In the genomic region with DNA sequence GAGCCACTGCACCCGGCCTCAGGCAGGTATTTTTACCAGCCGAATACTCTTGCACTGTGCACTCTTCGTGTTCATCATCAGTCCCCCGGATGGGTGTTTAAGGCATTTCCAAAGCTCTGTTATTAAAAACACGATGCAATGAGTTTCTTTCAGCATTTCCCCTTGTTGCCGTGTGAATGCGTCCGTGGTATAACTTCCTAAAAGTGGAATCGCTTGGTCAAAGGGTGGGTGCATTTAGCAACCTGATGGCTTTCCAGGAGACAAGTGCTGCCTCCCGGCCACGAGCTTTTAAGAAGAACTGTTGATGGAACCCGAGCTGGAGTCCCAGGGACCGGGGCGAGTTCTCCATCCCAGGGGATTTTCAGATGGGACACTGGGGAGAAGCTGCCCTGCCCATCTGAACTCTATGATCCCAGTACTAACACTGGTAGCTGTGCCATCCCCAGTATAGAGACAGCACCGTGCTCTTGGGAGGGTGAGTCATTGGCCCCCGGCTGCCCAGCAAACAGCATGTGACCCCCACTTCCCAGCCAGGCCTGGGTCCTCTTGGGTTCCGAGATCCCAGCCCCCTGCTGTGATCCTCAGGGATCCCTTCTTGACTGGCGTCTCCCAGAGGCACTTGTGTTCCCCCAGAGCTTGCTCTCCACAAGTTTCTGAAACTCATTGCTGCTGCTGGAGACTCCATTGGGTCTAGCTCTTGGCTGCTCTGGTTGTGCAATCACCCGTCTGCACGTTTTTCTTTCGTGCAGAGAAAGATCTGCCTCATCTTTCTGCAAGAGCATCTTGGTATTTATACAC, we compare ENCODE assay signal across 13 cellular contexts.
DNase-seq lines count a peak whose midpoint lies in the region; TF ChIP-seq lines count a peak whose summit lies in the region.
"Had no signal": no experiment of that assay in that cellular context is flagged by ENCODE, and none has a peak within 500 bp of the region (broad histone marks: within the 10 kb centered on the region; RNA-seq: fewer than 3 reads in every experiment).

No MANE protein-coding gene starts in this region.

- H3K27me3 ChIP-seq in neural progenitor cell (no peaks in the 10 kb centered on the region), A673 (replicated peaks; ENCODE audit: insufficient read depth, low read depth, low read length, poor library complexity) (no peaks in the 10 kb centered on the region)
- H3K27me3 ChIP-seq: right atrium auricular region had no signal

- H3K4me1 ChIP-seq in neural progenitor cell (peaks cover 7% of the 10 kb centered on the region), A673 (ENCODE audit: insufficient read depth, low read length, poor library complexity, severe bottlenecking) (peaks cover 19% of the 10 kb centered on the region)

- no peak overlapping the region for H3K4me2 ChIP-seq in neural progenitor cell
- H3K4me2 ChIP-seq: PC-9 had no signal

- H3K36me3 Mint-ChIP-seq in dendritic cell treated with granulocyte-macrophage colony-stimulating factor and Interleukin-4, amounts not matched to agents 40 ng/mL and 50 ng/mL, for 4 days (ENCODE audit: low read depth), result no peaks in the 10 kb centered on the region
- no peaks in the 10 kb centered on the region for H3K36me3 Mint-ChIP-seq in neural progenitor cell
- H3K36me3 Mint-ChIP-seq in activated T-helper 1 cell treated with anti-CD3 and anti-CD28 coated beads, Interleukin-12 subunit alpha, Interleukin-12 subunit beta, Interleukin-2, Interleukin-4 antibody, amounts not matched to agents 30 ng/mL and 10 ng/mL and 1 ng/mL, durations not matched to agents 14 hours and 24 hours and 36 hours (ENCODE audit: low read depth), result no peaks in the 10 kb centered on the region
- H3K36me3 Mint-ChIP-seq: activated naive CD8-positive, alpha-beta T cell; CD8-positive, alpha-beta memory T cell had no signal

- no peaks in the 10 kb centered on the region for H3K36me3 ChIP-seq in neural progenitor cell
- H3K36me3 ChIP-seq in A673 (ENCODE audit: insufficient read depth, low read length, poor library complexity, severe bottlenecking), result no peaks in the 10 kb centered on the region
- H3K36me3 ChIP-seq: right atrium auricular region had no signal

- no peak overlapping the region for H3K9ac ChIP-seq in neural progenitor cell

- no TSS peak for BruUV-seq in A673 (replicated peaks; lab: Mats Ljungman, UMichigan)

- CTCF ChIA-PET in A673 (lab: Charles Lee), result no interaction called here

- no peaks in the 10 kb centered on the region for H4K20me1 ChIP-seq in neural progenitor cell (ENCODE audit: low read depth)

- H3K4me3 Mint-ChIP-seq in dendritic cell treated with granulocyte-macrophage colony-stimulating factor and Interleukin-4, amounts not matched to agents 40 ng/mL and 50 ng/mL, for 4 days, result peak overlapping the region; percentile 20
- H3K4me3 Mint-ChIP-seq in neural progenitor cell, result no peak overlapping the region
- H3K4me3 Mint-ChIP-seq in activated T-helper 1 cell treated with anti-CD3 and anti-CD28 coated beads, Interleukin-12 subunit alpha, Interleukin-12 subunit beta, Interleukin-2, Interleukin-4 antibody, amounts not matched to agents 30 ng/mL and 10 ng/mL and 1 ng/mL, durations not matched to agents 14 hours and 24 hours and 36 hours, result no peak overlapping the region

- H3K9me3 Mint-ChIP-seq in dendritic cell treated with granulocyte-macrophage colony-stimulating factor and Interleukin-4, amounts not matched to agents 40 ng/mL and 50 ng/mL, for 4 days, result no peaks in the 10 kb centered on the region
- no peaks in the 10 kb centered on the region for H3K9me3 Mint-ChIP-seq in neural progenitor cell
- H3K9me3 Mint-ChIP-seq in activated T-helper 1 cell treated with anti-CD3 and anti-CD28 coated beads, Interleukin-12 subunit alpha, Interleukin-12 subunit beta, Interleukin-2, Interleukin-4 antibody, amounts not matched to agents 30 ng/mL and 10 ng/mL and 1 ng/mL, durations not matched to agents 14 hours and 24 hours and 36 hours, result no peaks in the 10 kb centered on the region
- H3K9me3 Mint-ChIP-seq: CD8-positive, alpha-beta memory T cell had no signal

- H3K9me3 ChIP-seq in neural progenitor cell (ENCODE audit: low read depth) (no peaks in the 10 kb centered on the region), A673 (ENCODE audit: low read depth, low read length, poor library complexity, severe bottlenecking) (no peaks in the 10 kb centered on the region)
- H3K9me3 ChIP-seq: right atrium auricular region had no signal

- peak overlapping the region; percentile 86 for H3K27ac Mint-ChIP-seq in dendritic cell treated with granulocyte-macrophage colony-stimulating factor and Interleukin-4, amounts not matched to agents 40 ng/mL and 50 ng/mL, for 4 days
- peak overlapping the region; percentile 60 for H3K27ac Mint-ChIP-seq in neural progenitor cell
- no peak overlapping the region for H3K27ac Mint-ChIP-seq in activated T-helper 1 cell treated with anti-CD3 and anti-CD28 coated beads, Interleukin-12 subunit alpha, Interleukin-12 subunit beta, Interleukin-2, Interleukin-4 antibody, amounts not matched to agents 30 ng/mL and 10 ng/mL and 1 ng/mL, durations not matched to agents 14 hours and 24 hours and 36 hours
- H3K27ac Mint-ChIP-seq: activated naive CD8-positive, alpha-beta T cell had no signal

- no peaks in the 10 kb centered on the region for H3K79me2 ChIP-seq in neural progenitor cell (ENCODE audit: low read depth)

- POLR2A ChIA-PET in A673 (lab: Charles Lee; ENCODE audit: low non-redundant PET), result no interaction called here

- H3F3A ChIP-seq in neural progenitor cell (ENCODE audit: low read depth), result peaks cover 27% of the 10 kb centered on the region

- DNase-seq in CD1c-positive myeloid dendritic cell (ENCODE audit: extremely low spot score) (peak; percentile 87), MV-4-11 (lab: John Stamatoyannopoulos, UW) (peak; percentile 84), neural progenitor cell (ENCODE audit: low spot score) (no peak), NCI-H226 (no peak), A673 (ENCODE audit: low spot score) (no peak), glomerular visceral epithelial cell (ENCODE audit: extremely low spot score) (no peak)
- DNase-seq in activated T-helper 1 cell treated with anti-CD3 and anti-CD28 coated beads, Interleukin-12 subunit alpha, Interleukin-12 subunit beta, Interleukin-2, Interleukin-4 antibody, amounts not matched to agents 30 ng/mL and 10 ng/mL and 1 ng/mL, durations not matched to agents 14 hours and 24 hours and 36 hours (ENCODE audit: low spot score), result no peak
- DNase-seq: CD8-positive, alpha-beta memory T cell; NCI-H2227 treated with DMSO at 0.1 percent for 48 hours; PC-9 had no signal

- TF ChIP-seq CTCF in neural progenitor cell (IDR thresholded peaks at IDR 0.05), result no peak
- TF ChIP-seq CTCF in A673 (conservative IDR thresholded peaks at IDR 0.05; ENCODE audit: low read depth, low read length), result no peak

- H3K4me3 ChIP-seq in neural progenitor cell, result no peak overlapping the region
- H3K4me3 ChIP-seq in A673 (ENCODE audit: low read depth, low read length, poor library complexity, severe bottlenecking), result no peak overlapping the region
- H3K4me3 ChIP-seq: PC-9, right atrium auricular region had no signal

- H2AFZ ChIP-seq in neural progenitor cell (replicated peaks), result no peak overlapping the region
- H2AFZ ChIP-seq: PC-9 had no signal

- intact Hi-C loops in dendritic cell treated with granulocyte-macrophage colony-stimulating factor and Interleukin-4, amounts not matched to agents 40 ng/mL and 50 ng/mL, for 4 days (cut with micrococcal nuclease), result no loop called here
- intact Hi-C loops in activated T-helper 1 cell treated with anti-CD3 and anti-CD28 coated beads, Interleukin-12 subunit alpha, Interleukin-12 subunit beta, Interleukin-2, Interleukin-4 antibody, amounts not matched to agents 30 ng/mL and 10 ng/mL and 1 ng/mL, durations not matched to agents 14 hours and 24 hours and 36 hours (cut with micrococcal nuclease), result no loop called here
- intact Hi-C loops in A673 (cut with micrococcal nuclease; ENCODE audit: unreplicated experiment), result no loop called here

- no peaks in the 10 kb centered on the region for H3K27me3 Mint-ChIP-seq in dendritic cell treated with granulocyte-macrophage colony-stimulating factor and Interleukin-4, amounts not matched to agents 40 ng/mL and 50 ng/mL, for 4 days
- peaks cover 14% of the 10 kb centered on the region for H3K27me3 Mint-ChIP-seq in neural progenitor cell (ENCODE audit: insufficient read depth, low read depth)
- peaks cover 16% of the 10 kb centered on the region for H3K27me3 Mint-ChIP-seq in activated T-helper 1 cell treated with anti-CD3 and anti-CD28 coated beads, Interleukin-12 subunit alpha, Interleukin-12 subunit beta, Interleukin-2, Interleukin-4 antibody, amounts not matched to agents 30 ng/mL and 10 ng/mL and 1 ng/mL, durations not matched to agents 14 hours and 24 hours and 36 hours (ENCODE audit: insufficient read depth)
- H3K27me3 Mint-ChIP-seq: activated naive CD8-positive, alpha-beta T cell had no signal

- H3K27ac ChIP-seq in neural progenitor cell (no peak overlapping the region), A673 (ENCODE audit: low read depth, low read length, poor library complexity, severe bottlenecking) (no peak overlapping the region)
- H3K27ac ChIP-seq: PC-9 had no signal

- peaks cover 92% of the 10 kb centered on the region for H3K4me1 Mint-ChIP-seq in dendritic cell treated with granulocyte-macrophage colony-stimulating factor and Interleukin-4, amounts not matched to agents 40 ng/mL and 50 ng/mL, for 4 days (ENCODE audit: low read depth)
- H3K4me1 Mint-ChIP-seq in neural progenitor cell, result peaks cover 45% of the 10 kb centered on the region
- H3K4me1 Mint-ChIP-seq in activated T-helper 1 cell treated with anti-CD3 and anti-CD28 coated beads, Interleukin-12 subunit alpha, Interleukin-12 subunit beta, Interleukin-2, Interleukin-4 antibody, amounts not matched to agents 30 ng/mL and 10 ng/mL and 1 ng/mL, durations not matched to agents 14 hours and 24 hours and 36 hours (ENCODE audit: low read depth), result peaks cover 6% of the 10 kb centered on the region

Comparison
In these comparisons a context has a peak if more than half of its experiments do, and no peak if none do; other contexts are left out.
1. DNase-seq: peak in CD1c-positive myeloid dendritic cell (single experiment) and MV-4-11 (single experiment); none in neural progenitor cell (single experiment), activated T-helper 1 cell treated with anti-CD3 and anti-CD28 coated beads, Interleukin-12 subunit alpha, Interleukin-12 subunit beta, Interleukin-2, Interleukin-4 antibody, amounts not matched to agents 30 ng/mL and 10 ng/mL and 1 ng/mL, durations not matched to agents 14 hours and 24 hours and 36 hours (single experiment), NCI-H226 (single experiment), A673 (single experiment) and glomerular visceral epithelial cell (single experiment).